Comparison of ENCODE assay signal across 12 cellular contexts in genomic region chr21:28235169-28235892, GRCh38.
DNase-seq lines count a peak whose midpoint lies in the region; ATAC-seq and TF ChIP-seq lines count a peak whose summit lies in the region.
"Had no signal": no experiment of that assay in that cellular context is flagged by ENCODE, and none has a peak within 500 bp of the region (broad histone marks: within the 10 kb centered on the region; RNA-seq: fewer than 3 reads in every experiment).

No MANE protein-coding gene starts in this region.

- intact Hi-C loops in mucosa of descending colon (cut with DNase I, micrococcal nuclease) = no loop called here

- no peak overlapping the region for H3K4me3 Mint-ChIP-seq in endodermal cell
- H3K4me3 Mint-ChIP-seq: neural crest cell had no signal

- H3K4me1 ChIP-seq in endodermal cell (ENCODE audit: control insufficient read depth, insufficient read depth, low read length) (no peaks in the 10 kb centered on the region), mucosa of descending colon (ENCODE audit: low read depth) (no peaks in the 10 kb centered on the region)

- TF ChIP-seq CTCF in endodermal cell (conservative IDR thresholded peaks at IDR 0.05) (peak; percentile 75), mucosa of descending colon (IDR thresholded peaks at IDR 0.05) (no peak)

- no peak overlapping the region for H3K27ac Mint-ChIP-seq in endodermal cell

- H3K9me3 ChIP-seq in endodermal cell (ENCODE audit: control insufficient read depth, low read length) (no peaks in the 10 kb centered on the region), mucosa of descending colon (no peaks in the 10 kb centered on the region), MG63 (no peaks in the 10 kb centered on the region)
- H3K9me3 ChIP-seq: transverse colon had no signal

- 92 to 100% methylated on average over 1 to 3 of the region's 3 CpGs for WGBS in endodermal cell (ENCODE audit: insufficient coverage in 1 of 2, insufficient read length in 1 of 2), 2 experiments

- peak; percentile 9 for ATAC-seq in mucosa of descending colon
- ATAC-seq in GM21717 (IDR thresholded peaks at IDR 0.05; ENCODE audit: unreplicated experiment) = no peak
- no peak for ATAC-seq in HG03469 (IDR thresholded peaks at IDR 0.05; ENCODE audit: unreplicated experiment)

- H3K9ac ChIP-seq in endodermal cell (ENCODE audit: extremely low read depth, low read length, poor library complexity, severe bottlenecking) = no peak overlapping the region

- H3K36me3 ChIP-seq in endodermal cell (ENCODE audit: control insufficient read depth, insufficient read depth, low read length) (no peaks in the 10 kb centered on the region), mucosa of descending colon (ENCODE audit: low read depth) (no peaks in the 10 kb centered on the region), MG63 (no peaks in the 10 kb centered on the region)
- H3K36me3 ChIP-seq: transverse colon had no signal

- H3K36me3 Mint-ChIP-seq in endodermal cell (ENCODE audit: low read depth) = no peaks in the 10 kb centered on the region

- no peaks in the 10 kb centered on the region for H3K9me3 Mint-ChIP-seq in endodermal cell
- H3K9me3 Mint-ChIP-seq: neural crest cell had no signal

- no peaks in the 10 kb centered on the region for H3K27me3 ChIP-seq in endodermal cell (ENCODE audit: control insufficient read depth, insufficient read depth, low read length, poor library complexity, severe bottlenecking)
- no peaks in the 10 kb centered on the region for H3K27me3 ChIP-seq in MG63
- H3K27me3 ChIP-seq: transverse colon had no signal

- no peaks in the 10 kb centered on the region for H3K4me1 Mint-ChIP-seq in endodermal cell
- H3K4me1 Mint-ChIP-seq: neural crest cell had no signal

- no peaks in the 10 kb centered on the region for H3K27me3 Mint-ChIP-seq in endodermal cell (ENCODE audit: insufficient read depth)

- H3K27ac ChIP-seq in endodermal cell (ENCODE audit: low read depth, low read length) = no peak overlapping the region
- H3K27ac ChIP-seq: transverse colon had no signal

- DNase-seq in ELF-1 (ENCODE audit: low read depth, low spot score) = peak; percentile 10
- DNase-seq in NOMO-1 treated with DMSO at 0.1 percent for 48 hours (lab: John Stamatoyannopoulos, UW; ENCODE audit: unreplicated experiment) = peak; percentile 81
- DNase-seq in endodermal cell = peak; percentile 73
- DNase-seq in mucosa of descending colon = peak in 1 of 3 donors; percentile 9
- no peak for DNase-seq in MG63
- no peak for DNase-seq in NCI-H510A (lab: John Stamatoyannopoulos, UW)
- DNase-seq: activated effector memory CD4-positive, alpha-beta T cell treated with Interleukin-2 at 50 U/mL for 16 hours; MM.1S; transverse colon had no signal

- H3K4me3 ChIP-seq in endodermal cell (ENCODE audit: low read length) (no peak overlapping the region), mucosa of descending colon (no peak overlapping the region), MG63 (no peak overlapping the region)
- H3K4me3 ChIP-seq: transverse colon had no signal

Comparison
In these comparisons a context has a peak if more than half of its experiments do, and no peak if none do; other contexts are left out.
1. DNase-seq: peak in ELF-1 (single experiment), NOMO-1 treated with DMSO at 0.1 percent for 48 hours (single experiment) and endodermal cell (single experiment); none in MG63 (single experiment) and NCI-H510A (single experiment).